1 cellular context compared by ENCODE assay signal in the genomic region with DNA sequence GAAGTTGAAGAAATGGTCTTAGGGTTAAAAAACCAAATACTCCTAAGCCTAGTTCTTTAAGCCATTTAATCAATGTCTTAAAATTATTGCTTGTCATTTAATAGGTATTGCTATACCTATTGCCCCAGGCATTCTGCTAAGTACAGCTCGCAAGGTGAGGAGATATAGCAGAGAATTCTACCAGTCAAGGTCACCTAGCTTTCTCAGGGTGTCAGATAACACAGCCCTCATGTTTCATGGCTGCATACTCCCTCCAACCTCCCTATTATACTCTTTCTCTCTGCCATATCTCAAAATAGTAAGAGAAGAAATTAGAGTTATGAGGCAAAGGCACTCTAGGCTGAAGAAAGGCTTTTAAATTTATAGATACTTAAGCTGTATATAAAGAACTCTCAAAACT.
TF ChIP-seq lines count a peak whose summit lies in the region.

No MANE protein-coding gene starts in this region.

TF ChIP-seq in K562, 482 proteins besides CTCF, POLR2A, EP300 and RAD21 (continued from another document):
- TF ChIP-seq, protein P1, sequence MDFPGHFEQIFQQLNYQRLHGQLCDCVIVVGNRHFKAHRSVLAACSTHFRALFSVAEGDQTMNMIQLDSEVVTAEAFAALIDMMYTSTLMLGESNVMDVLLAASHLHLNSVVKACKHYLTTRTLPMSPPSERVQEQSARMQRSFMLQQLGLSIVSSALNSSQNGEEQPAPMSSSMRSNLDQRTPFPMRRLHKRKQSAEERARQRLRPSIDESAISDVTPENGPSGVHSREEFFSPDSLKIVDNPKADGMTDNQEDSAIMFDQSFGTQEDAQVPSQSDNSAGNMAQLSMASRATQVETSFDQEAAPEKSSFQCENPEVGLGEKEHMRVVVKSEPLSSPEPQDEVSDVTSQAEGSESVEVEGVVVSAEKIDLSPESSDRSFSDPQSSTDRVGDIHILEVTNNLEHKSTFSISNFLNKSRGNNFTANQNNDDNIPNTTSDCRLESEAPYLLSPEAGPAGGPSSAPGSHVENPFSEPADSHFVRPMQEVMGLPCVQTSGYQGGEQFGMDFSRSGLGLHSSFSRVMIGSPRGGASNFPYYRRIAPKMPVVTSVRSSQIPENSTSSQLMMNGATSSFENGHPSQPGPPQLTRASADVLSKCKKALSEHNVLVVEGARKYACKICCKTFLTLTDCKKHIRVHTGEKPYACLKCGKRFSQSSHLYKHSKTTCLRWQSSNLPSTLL (IDR thresholded peaks at IDR 0.05), result no peak
- TF ChIP-seq, protein P2, sequence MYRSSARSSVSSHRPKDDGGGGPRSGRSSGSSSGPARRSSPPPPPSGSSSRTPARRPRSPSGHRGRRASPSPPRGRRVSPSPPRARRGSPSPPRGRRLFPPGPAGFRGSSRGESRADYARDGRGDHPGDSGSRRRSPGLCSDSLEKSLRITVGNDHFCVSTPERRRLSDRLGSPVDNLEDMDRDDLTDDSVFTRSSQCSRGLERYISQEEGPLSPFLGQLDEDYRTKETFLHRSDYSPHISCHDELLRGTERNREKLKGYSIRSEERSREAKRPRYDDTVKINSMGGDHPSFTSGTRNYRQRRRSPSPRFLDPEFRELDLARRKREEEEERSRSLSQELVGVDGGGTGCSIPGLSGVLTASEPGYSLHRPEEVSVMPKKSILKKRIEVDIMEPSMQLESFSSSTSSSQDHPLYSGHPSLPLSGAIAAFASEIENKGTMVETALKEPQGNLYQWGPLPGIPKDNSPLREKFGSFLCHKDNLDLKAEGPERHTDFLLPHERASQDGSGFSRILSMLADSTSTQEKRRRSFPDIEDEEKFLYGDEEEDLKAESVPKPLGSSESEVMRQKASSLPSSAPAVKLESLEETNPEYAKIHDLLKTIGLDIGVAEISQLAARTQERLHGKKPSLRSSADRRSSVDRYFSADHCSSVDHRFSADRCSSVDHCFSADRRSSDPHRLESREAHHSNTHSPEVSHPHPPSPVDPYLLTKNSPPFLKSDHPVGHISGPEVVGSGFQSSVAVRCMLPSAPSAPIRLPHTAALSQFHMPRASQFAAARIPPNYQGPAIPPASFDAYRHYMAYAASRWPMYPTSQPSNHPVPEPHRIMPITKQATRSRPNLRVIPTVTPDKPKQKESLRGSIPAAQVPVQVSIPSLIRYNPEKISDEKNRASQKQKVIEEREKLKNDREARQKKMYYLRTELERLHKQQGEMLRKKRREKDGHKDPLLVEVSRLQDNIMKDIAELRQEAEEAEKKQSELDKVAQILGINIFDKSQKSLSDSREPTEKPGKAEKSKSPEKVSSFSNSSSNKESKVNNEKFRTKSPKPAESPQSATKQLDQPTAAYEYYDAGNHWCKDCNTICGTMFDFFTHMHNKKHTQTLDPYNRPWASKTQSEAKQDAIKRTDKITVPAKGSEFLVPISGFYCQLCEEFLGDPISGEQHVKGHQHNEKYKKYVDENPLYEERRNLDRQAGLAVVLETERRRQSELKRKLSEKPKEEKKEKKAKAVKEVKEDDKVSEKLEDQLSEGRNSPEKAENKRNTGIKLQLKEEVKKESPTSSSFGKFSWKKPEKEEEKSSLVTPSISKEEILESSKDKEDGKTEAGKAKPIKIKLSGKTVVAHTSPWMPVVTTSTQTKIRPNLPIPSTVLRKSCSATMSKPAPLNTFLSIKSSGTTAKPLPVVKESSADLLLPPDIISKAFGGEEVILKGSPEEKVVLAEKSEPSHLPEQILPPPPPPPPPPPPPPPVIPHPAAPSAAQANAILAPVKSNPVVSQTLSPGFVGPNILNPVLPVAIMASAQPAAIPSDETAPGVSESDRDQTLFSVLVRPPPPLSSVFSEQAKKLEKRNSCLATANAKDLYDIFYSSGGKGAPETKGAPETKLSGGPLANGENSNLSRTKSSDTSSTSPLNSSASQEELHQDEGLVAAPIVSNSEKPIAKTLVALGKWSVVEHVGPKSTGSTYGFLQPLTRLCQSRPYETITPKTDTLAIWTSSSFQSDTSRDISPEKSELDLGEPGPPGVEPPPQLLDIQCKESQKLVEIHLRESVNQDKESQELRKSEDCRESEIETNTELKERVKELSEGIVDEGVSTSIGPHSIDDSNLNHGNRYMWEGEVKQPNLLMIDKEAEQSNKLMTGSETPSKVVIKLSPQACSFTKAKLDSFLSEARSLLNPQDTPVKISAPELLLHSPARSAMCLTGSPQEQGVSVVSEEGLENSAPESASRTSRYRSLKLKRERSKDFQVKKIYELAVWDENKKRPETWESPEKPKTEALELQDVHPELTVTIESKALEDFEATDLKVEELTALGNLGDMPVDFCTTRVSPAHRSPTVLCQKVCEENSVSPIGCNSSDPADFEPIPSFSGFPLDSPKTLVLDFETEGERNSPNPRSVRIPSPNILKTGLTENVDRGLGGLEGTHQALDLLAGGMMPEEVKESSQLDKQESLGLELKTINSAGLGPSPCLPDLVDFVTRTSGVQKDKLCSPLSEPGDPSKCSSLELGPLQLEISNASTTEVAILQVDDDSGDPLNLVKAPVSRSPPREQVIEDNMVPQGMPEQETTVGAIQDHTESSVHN (IDR thresholded peaks at IDR 0.05; ENCODE audit: borderline replicate concordance in 1 of 2, low read depth in 1 of 2), result no peak
- TF ChIP-seq, protein P3, sequence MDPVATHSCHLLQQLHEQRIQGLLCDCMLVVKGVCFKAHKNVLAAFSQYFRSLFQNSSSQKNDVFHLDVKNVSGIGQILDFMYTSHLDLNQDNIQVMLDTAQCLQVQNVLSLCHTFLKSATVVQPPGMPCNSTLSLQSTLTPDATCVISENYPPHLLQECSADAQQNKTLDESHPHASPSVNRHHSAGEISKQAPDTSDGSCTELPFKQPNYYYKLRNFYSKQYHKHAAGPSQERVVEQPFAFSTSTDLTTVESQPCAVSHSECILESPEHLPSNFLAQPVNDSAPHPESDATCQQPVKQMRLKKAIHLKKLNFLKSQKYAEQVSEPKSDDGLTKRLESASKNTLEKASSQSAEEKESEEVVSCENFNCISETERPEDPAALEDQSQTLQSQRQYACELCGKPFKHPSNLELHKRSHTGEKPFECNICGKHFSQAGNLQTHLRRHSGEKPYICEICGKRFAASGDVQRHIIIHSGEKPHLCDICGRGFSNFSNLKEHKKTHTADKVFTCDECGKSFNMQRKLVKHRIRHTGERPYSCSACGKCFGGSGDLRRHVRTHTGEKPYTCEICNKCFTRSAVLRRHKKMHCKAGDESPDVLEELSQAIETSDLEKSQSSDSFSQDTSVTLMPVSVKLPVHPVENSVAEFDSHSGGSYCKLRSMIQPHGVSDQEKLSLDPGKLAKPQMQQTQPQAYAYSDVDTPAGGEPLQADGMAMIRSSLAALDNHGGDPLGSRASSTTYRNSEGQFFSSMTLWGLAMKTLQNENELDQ (CRISPR knock-in tag; IDR thresholded peaks at IDR 0.05; ENCODE audit: borderline replicate concordance), result no peak
TF ChIP-seq in K562: peak in this region for 0.
